ENCODE assay signal across 8 cellular contexts in the genomic region with DNA sequence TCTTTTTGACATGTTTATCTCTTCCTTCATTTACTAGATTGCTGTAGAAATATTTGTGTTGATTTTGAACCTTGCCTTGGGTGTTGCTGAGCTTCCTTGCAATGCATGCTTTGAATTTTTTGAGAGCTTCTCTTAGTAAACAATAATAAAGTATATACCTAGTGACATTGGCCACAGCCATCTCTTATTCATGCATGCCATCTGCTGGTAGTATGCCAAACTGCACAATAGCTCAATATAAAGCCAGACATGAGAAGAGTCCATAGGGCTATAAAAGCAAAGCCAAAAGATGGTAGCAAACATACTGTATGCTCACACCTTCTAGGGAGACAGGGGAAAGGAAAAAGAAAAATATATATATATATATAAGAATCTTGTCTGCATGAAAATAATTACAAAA. TPM values are rescaled to one million over a fixed set of nuclear protein-coding genes. Genes with fewer than 3 reads are reported as not detected.
DNase-seq lines count a peak whose midpoint lies in the region; ATAC-seq and TF ChIP-seq lines count a peak whose summit lies in the region.

No MANE protein-coding gene starts in this region.

- H3K36me3 ChIP-seq in breast epithelium, result no peaks in the 10 kb centered on the region
- H3K36me3 ChIP-seq in mesendoderm (ENCODE audit: control insufficient read depth, insufficient read depth, low read length), result no peaks in the 10 kb centered on the region

- H3K9ac ChIP-seq in mesendoderm (ENCODE audit: low read length), result no peak overlapping the region

- H3K4ac ChIP-seq in mesendoderm (ENCODE audit: low read depth, low read length), result no peak overlapping the region

- H4K5ac ChIP-seq in mesendoderm (ENCODE audit: low read length), result no peak overlapping the region

- no peaks in the 10 kb centered on the region for H3K79me2 ChIP-seq in mesendoderm (ENCODE audit: control insufficient read depth, insufficient read depth, low read length)

- H2BK15ac ChIP-seq in mesendoderm (replicated peaks; ENCODE audit: low read depth), result no peak overlapping the region

- TF ChIP-seq CTCF in LNCaP clone FGC (IDR thresholded peaks at IDR 0.05; ENCODE audit: control insufficient read depth, extremely low read depth, insufficient read depth), result peak; percentile 78
- TF ChIP-seq CTCF in breast epithelium (IDR thresholded peaks at IDR 0.05), result peak in 2 of 3 donors; percentile 37 to 40

- no peaks in the 10 kb centered on the region for H3K4me1 ChIP-seq in breast epithelium
- no peaks in the 10 kb centered on the region for H3K4me1 ChIP-seq in mesendoderm (ENCODE audit: control insufficient read depth, low read depth, low read length)

- H3K79me1 ChIP-seq in mesendoderm (ENCODE audit: low read length), result no peaks in the 10 kb centered on the region

- H2AK5ac ChIP-seq in mesendoderm (ENCODE audit: low read length), result no peak overlapping the region

- H3K9me3 ChIP-seq in breast epithelium, result peaks cover 17 to 28% of the 10 kb centered on the region in 2 donors

- H2BK5ac ChIP-seq in mesendoderm (ENCODE audit: low read length), result no peak overlapping the region

- no peak overlapping the region for H3K23ac ChIP-seq in mesendoderm (ENCODE audit: low read length)

- no peak overlapping the region for H3K4me2 ChIP-seq in mesendoderm (ENCODE audit: low read length)

- H3K18ac ChIP-seq in mesendoderm (ENCODE audit: low read length), result no peak overlapping the region

- no peak for ATAC-seq in HG02938 (IDR thresholded peaks at IDR 0.05; ENCODE audit: unreplicated experiment)
- no peak for ATAC-seq in HG02759 (IDR thresholded peaks at IDR 0.05; ENCODE audit: unreplicated experiment)

- no peak overlapping the region for H3K4me3 ChIP-seq in LNCaP clone FGC (ENCODE audit: low read depth, low read length)
- H3K4me3 ChIP-seq in breast epithelium, result no peak overlapping the region
- no peak overlapping the region for H3K4me3 ChIP-seq in mesendoderm (ENCODE audit: low read length)

- no peak for TF ChIP-seq POLR2A in breast epithelium (IDR thresholded peaks at IDR 0.05)

- H2BK120ac ChIP-seq in mesendoderm (ENCODE audit: low read depth, low read length), result no peak overlapping the region

- H3K27ac ChIP-seq in breast epithelium (no peak overlapping the region), mesendoderm (ENCODE audit: low read depth, low read length) (no peak overlapping the region)

- no peaks in the 10 kb centered on the region for H3K27me3 ChIP-seq in breast epithelium
- H3K27me3 ChIP-seq in mesendoderm (ENCODE audit: insufficient read depth, low read length, poor library complexity), result no peaks in the 10 kb centered on the region

- peak; percentile 43 for DNase-seq in NCI-H510A treated with DMSO at 0.1 percent for 48 hours (lab: John Stamatoyannopoulos, UW)
- no peak for DNase-seq in NCI-H510A (lab: John Stamatoyannopoulos, UW)
- peak; percentile 67 for DNase-seq in LNCaP clone FGC (ENCODE audit: low read depth)
- DNase-seq in SHP77 (lab: John Stamatoyannopoulos, UW), result peak; percentile 30 to 56
- no peak for DNase-seq in breast epithelium (ENCODE audit: low spot score in 2 of 2)
- peak; percentile 61 for DNase-seq in mesendoderm

- no peak overlapping the region for H3K56ac ChIP-seq in mesendoderm (ENCODE audit: low read length)

- intact Hi-C loops in breast epithelium (cut with DNase I; ENCODE audit: low total_unique reads), result no loop called here

- no peak overlapping the region for H4K8ac ChIP-seq in mesendoderm (ENCODE audit: low read depth, low read length)

RNA-seq across cellular contexts. Expression of a gene that starts 18.9 kb away (rescaled TPM):
- 10 to 100 TPM in 2 of 3 donors, 1 to 10 TPM in 1; 6.2 to 13.3 (median 12.5) TPM for total RNA-seq in breast epithelium
- polyA plus RNA-seq in mesendoderm (2013, experiment 1 of 2), result 10.2 TPM
- polyA plus RNA-seq in mesendoderm (2013, experiment 2 of 2), result 9.5 TPM

RNA-seq across cellular contexts. Expression of a gene that starts 59.8 kb away (rescaled TPM):
- 1 to 10 TPM; 4.3 to 9.5 (median 8.2) TPM for total RNA-seq in breast epithelium
- 3.5 TPM for polyA plus RNA-seq in mesendoderm (2013, experiment 1 of 2)
- polyA plus RNA-seq in mesendoderm (2013, experiment 2 of 2), result 3.3 TPM

Comparison
In these comparisons a context has a peak if more than half of its experiments do, and no peak if none do; other contexts are left out.
1. DNase-seq: peak in NCI-H510A treated with DMSO at 0.1 percent for 48 hours (single experiment), LNCaP clone FGC (single experiment), SHP77 (2 of 2) and mesendoderm (single experiment); none in NCI-H510A (single experiment) and breast epithelium (0 of 2).